ENCODE assay signal across 16 cellular contexts in genomic region chr11:59154585-59154984, GRCh38. TPM values are rescaled to one million over a fixed set of nuclear protein-coding genes. Genes with fewer than 3 reads are reported as not detected.
A peak's percentile ranks its signal among the peaks of the same experiment; 100 is the strongest.
DNase-seq lines count a peak whose midpoint lies in the region; ATAC-seq, FAIRE-seq and TF ChIP-seq lines count a peak whose summit lies in the region.
"Had no signal": no experiment of that assay in that cellular context is flagged by ENCODE, and none has a peak within 500 bp of the region (broad histone marks: within the 10 kb centered on the region; RNA-seq: fewer than 3 reads in every experiment).

No MANE protein-coding gene starts in this region.

- H3K9me3 ChIP-seq in Loucy (ENCODE audit: insufficient read depth, low read depth, low read length), result no peaks in the 10 kb centered on the region
- H3K9me3 ChIP-seq in upper lobe of right lung, result no peaks in the 10 kb centered on the region
- H3K9me3 ChIP-seq: BLaER1 had no signal

- H3K27ac ChIP-seq in foreskin keratinocyte, result no peak overlapping the region
- H3K27ac ChIP-seq in upper lobe of right lung, result no peak overlapping the region
- H3K27ac ChIP-seq: BLaER1, GM23248, PC-9 had no signal

- no peaks in the 10 kb centered on the region for H3K9me2 ChIP-seq in Loucy (replicated peaks; ENCODE audit: low read depth, low read length)

- H3K36me3 ChIP-seq in Loucy (ENCODE audit: insufficient read depth, low read length) (peaks cover 21% of the 10 kb centered on the region; the same call in 1 of the 2 replicates), upper lobe of right lung (peaks cover 17% of the 10 kb centered on the region)

- intact Hi-C loops in upper lobe of right lung (cut with DNase I), result no loop called here

- H3F3A ChIP-seq in Loucy (ENCODE audit: low read depth), result no peaks in the 10 kb centered on the region; the same call in 1 of the 2 replicates

- H3K27me3 ChIP-seq in Loucy (ENCODE audit: insufficient read depth, low read length, poor library complexity, severe bottlenecking) (no peaks in the 10 kb centered on the region), foreskin keratinocyte (no peaks in the 10 kb centered on the region), upper lobe of right lung (no peaks in the 10 kb centered on the region)
- H3K27me3 ChIP-seq: BLaER1 had no signal

- H3K4me2 ChIP-seq in Loucy (ENCODE audit: low read depth, low read length, poor library complexity, severe bottlenecking), result peak overlapping the region; percentile 22
- H3K4me2 ChIP-seq: BLaER1, PC-9 had no signal

- no peaks in the 10 kb centered on the region for H4K20me1 ChIP-seq in Loucy (ENCODE audit: insufficient read depth, low read length, poor library complexity, severe bottlenecking)
- H4K20me1 ChIP-seq: BLaER1 had no signal

- peak; percentile 52 for ATAC-seq in foreskin keratinocyte
- ATAC-seq in upper lobe of right lung, result peak; percentile 33
- ATAC-seq in omental fat pad (ENCODE audit: low FRiP score), result no peak
- ATAC-seq: GM12878, T-cell had no signal

- TF ChIP-seq POLR2A in GM12892 (IDR thresholded peaks at IDR 0.05; ENCODE audit: low read depth, low read length), result no peak; the same call in 1 of the 2 replicates

- no peak overlapping the region for H3K9ac ChIP-seq in Loucy (ENCODE audit: low read depth, low read length, poor library complexity, severe bottlenecking)
- H3K9ac ChIP-seq: BLaER1, GM23248 had no signal

- no peak overlapping the region for H2AFZ ChIP-seq in Loucy (ENCODE audit: low read length)
- H2AFZ ChIP-seq: GM23248, PC-9 had no signal

- H3K79me2 ChIP-seq in Loucy (ENCODE audit: insufficient read depth, low read length), result peaks cover 29% of the 10 kb centered on the region

- FAIRE-seq in GM12892 (lab: Jason Lieb, UNC), result peak; percentile 84
- FAIRE-seq: GM12878 had no signal

- H3K4me3 ChIP-seq in Loucy (ENCODE audit: low read length, poor library complexity, severe bottlenecking) (no peak overlapping the region), upper lobe of right lung (no peak overlapping the region)
- H3K4me3 ChIP-seq: BLaER1, GM12878, GM23248, PC-9 had no signal

- DNase-seq in GM12892 (ENCODE audit: insufficient read length), result no peak
- peak in 1 of 2 donors; percentile 33 for DNase-seq in foreskin keratinocyte
- no peak for DNase-seq in upper lobe of right lung
- DNase-seq in NOMO-1 (lab: John Stamatoyannopoulos, UW; ENCODE audit: unreplicated experiment in 2 of 2), result no peak
- DNase-seq in omental fat pad (ENCODE audit: low spot score), result no peak
- DNase-seq in COLO829 (ENCODE audit: low spot score), result no peak
- DNase-seq: GM23248, HFFc6, NCI-H146, NCI-H2107, NCI-H345, PC-9, T-cell had no signal

- 0 out of 2 replicates have a peak, but pooled peaks have one; percentile 27 for TF ChIP-seq CTCF in Loucy (conservative IDR thresholded peaks at IDR 0.05; ENCODE audit: low read length)
- no peak for TF ChIP-seq CTCF in foreskin keratinocyte (conservative IDR thresholded peaks at IDR 0.05)
- no peak for TF ChIP-seq CTCF in upper lobe of right lung (IDR thresholded peaks at IDR 0.05)
- no peak for TF ChIP-seq CTCF in omental fat pad (IDR thresholded peaks at IDR 0.05)

- peaks cover 23% of the 10 kb centered on the region for H3K4me1 ChIP-seq in Loucy (ENCODE audit: insufficient read depth, low read length, poor library complexity, severe bottlenecking)
- no peaks in the 10 kb centered on the region for H3K4me1 ChIP-seq in foreskin keratinocyte
- peaks cover 9% of the 10 kb centered on the region for H3K4me1 ChIP-seq in upper lobe of right lung

RNA-seq across cellular contexts. Expression of gene FAM111A, which starts 11.9 kb away (rescaled TPM):
- polyA plus RNA-seq in GM12892 (2012; ENCODE audit: missing spikeins), result 51.7 TPM
- 37.2 and 40.8 TPM in 2 replicates for total RNA-seq in foreskin keratinocyte
- polyA plus RNA-seq in foreskin keratinocyte, result 12.6 and 14.3 TPM in 2 replicates
- total RNA-seq in upper lobe of right lung, result 60.9 TPM
- 10 to 100 TPM; 18.2 to 60.1 (median 31.7) TPM for total RNA-seq in omental fat pad

RNA-seq across cellular contexts. Expression of gene DTX4, which starts 17.3 kb away (rescaled TPM):
- polyA plus RNA-seq in GM12892 (2012; ENCODE audit: missing spikeins), result 17.2 TPM
- total RNA-seq in foreskin keratinocyte (5.7 and 6.2 TPM in 2 replicates), upper lobe of right lung (43.1 TPM), omental fat pad (10 to 100 TPM; 12.0 to 75.6 (median 24.2) TPM)
- 2.3 and 2.7 TPM in 2 replicates for polyA plus RNA-seq in foreskin keratinocyte

RNA-seq across cellular contexts. Expression of gene FAM111B, which starts 47.5 kb away (rescaled TPM):
- 43.1 TPM for polyA plus RNA-seq in GM12892 (2012; ENCODE audit: missing spikeins)
- total RNA-seq in foreskin keratinocyte, result 24.6 and 24.8 TPM in 2 replicates
- 7.6 and 9.8 TPM in 2 replicates for polyA plus RNA-seq in foreskin keratinocyte
- total RNA-seq in upper lobe of right lung, result 0.87 TPM
- total RNA-seq in omental fat pad, result 1 to 10 TPM in 2 of 4 donors, under 1 TPM in 1, not detected in 1; 0.19 to 2.4 (median 1.9) TPM

RNA-seq across cellular contexts. Expression of gene MPEG1, which starts 58.1 kb away (rescaled TPM):
- polyA plus RNA-seq in GM12892 (2012; ENCODE audit: missing spikeins), result 2.6 TPM
- total RNA-seq in foreskin keratinocyte (not detected in 2 replicates), upper lobe of right lung (34.1 TPM), omental fat pad (10 to 100 TPM; 41.7 to 51.1 (median 47.5) TPM)
- polyA plus RNA-seq in foreskin keratinocyte, result not detected in 2 replicates
- total RNA-seq: GM23248, HFFc6, PC-9 had no signal
- polyA plus RNA-seq: GM23248 had no signal
